8 cellular contexts compared by ENCODE assay signal in the genomic region with DNA sequence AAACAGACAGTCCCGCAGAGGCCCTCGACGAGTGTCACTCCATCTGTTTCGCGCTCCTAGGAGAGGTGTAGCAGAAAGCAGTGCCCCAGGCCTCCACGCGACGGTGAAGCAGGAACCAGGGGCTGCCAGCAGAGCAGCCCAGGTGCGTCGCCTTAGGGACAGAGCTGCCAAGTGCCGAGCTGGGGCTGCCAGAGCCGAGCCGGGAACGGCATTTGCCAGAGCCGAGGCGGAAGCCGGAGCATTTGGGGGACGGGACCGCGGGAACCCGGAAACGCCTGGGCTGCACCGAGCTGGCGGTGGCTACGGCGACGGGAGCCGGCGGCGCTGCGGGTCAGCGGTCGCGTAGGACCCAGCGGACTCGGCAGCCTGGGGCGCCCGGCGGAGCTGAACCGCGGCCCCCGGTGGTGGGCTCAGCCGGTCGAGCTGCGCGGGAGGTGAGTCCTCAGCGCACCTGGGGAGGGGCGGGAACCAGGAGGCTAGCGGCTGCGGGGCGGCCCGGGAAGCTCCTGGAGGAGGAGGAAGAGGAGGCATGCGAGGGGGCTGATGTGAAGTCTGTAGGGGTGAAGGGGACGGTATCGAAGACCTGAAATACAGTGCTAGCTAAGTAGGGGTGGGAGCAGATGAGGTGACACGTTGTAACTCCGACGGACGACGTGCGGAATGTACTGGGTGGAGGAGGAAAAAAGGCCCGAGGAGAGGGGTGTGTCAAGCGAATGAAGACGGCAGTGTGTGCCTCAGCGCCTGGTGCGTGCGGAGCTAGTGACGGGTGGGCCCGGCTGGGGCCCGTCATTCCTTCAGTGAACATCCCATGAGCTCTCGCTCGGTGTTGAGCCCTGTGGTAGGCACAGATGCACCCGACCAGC. TPM values are rescaled to one million over a fixed set of nuclear protein-coding genes. Genes with fewer than 3 reads are reported as not detected.
DNase-seq lines count a peak whose midpoint lies in the region; ATAC-seq and TF ChIP-seq lines count a peak whose summit lies in the region.

A gene (plus strand): TSS at position 268 of the 863 bp plus-strand sequence. CDS start 23,559 bp downstream, outside the sequence.

- peak within 1 kb of the TSS; percentile 79 for H3K4me3 ChIP-seq in LNCaP clone FGC (ENCODE audit: low read depth, low read length)
- peak within 1 kb of the TSS; percentile 94 for H3K4me3 ChIP-seq in osteoblast (ENCODE audit: insufficient read depth, low read length)
- peak within 1 kb of the TSS; percentile 95 for H3K4me3 ChIP-seq in thoracic aorta

- peaks cover 38% of the 10 kb centered on the region for H3K79me2 ChIP-seq in osteoblast (ENCODE audit: insufficient read depth, low read length)

- peaks cover under 1% of the 10 kb centered on the region for H3K36me3 Mint-ChIP-seq in activated naive CD4-positive, alpha-beta T cell treated with anti-CD3 and anti-CD28 coated beads, Interleukin-2, amount 10 ng/mL, durations not matched to agents 7 days and 5 days

- no peak for TF ChIP-seq CTCF in LNCaP clone FGC (IDR thresholded peaks at IDR 0.05; ENCODE audit: control insufficient read depth, extremely low read depth, insufficient read depth)
- no peak for TF ChIP-seq CTCF in osteoblast (IDR thresholded peaks at IDR 0.05; ENCODE audit: extremely low read depth, low read depth, low read length)
- no peak for TF ChIP-seq CTCF in thoracic aorta (IDR thresholded peaks at IDR 0.05)

- peak within 1 kb of the TSS; percentile 87 for H3K27ac Mint-ChIP-seq in activated naive CD4-positive, alpha-beta T cell treated with anti-CD3 and anti-CD28 coated beads, Interleukin-2, amount 10 ng/mL, durations not matched to agents 7 days and 5 days

- no peaks in the 10 kb centered on the region for H3K9me3 Mint-ChIP-seq in activated naive CD4-positive, alpha-beta T cell treated with anti-CD3 and anti-CD28 coated beads, Interleukin-2, amount 10 ng/mL, durations not matched to agents 7 days and 5 days

- H3K36me3 ChIP-seq in osteoblast (ENCODE audit: insufficient read depth, low read length) (peaks cover 3% of the 10 kb centered on the region), thoracic aorta (no peaks in the 10 kb centered on the region)

- H2AFZ ChIP-seq in osteoblast (ENCODE audit: low read length), result peak within 1 kb of the TSS; percentile 100

- H4K20me1 ChIP-seq in osteoblast (ENCODE audit: insufficient read depth, low read length), result no peaks in the 10 kb centered on the region

- peaks cover 32% of the 10 kb centered on the region for H3K4me1 Mint-ChIP-seq in activated naive CD4-positive, alpha-beta T cell treated with anti-CD3 and anti-CD28 coated beads, Interleukin-2, amount 10 ng/mL, durations not matched to agents 7 days and 5 days

- CTCF ChIA-PET in activated naive CD4-positive, alpha-beta T cell treated with anti-CD3 and anti-CD28 coated beads, Interleukin-2, amount 10 ng/mL, durations not matched to agents 7 days and 5 days (lab: Charles Lee), result no interaction called here

- H3K27me3 ChIP-seq in osteoblast (ENCODE audit: insufficient read depth, low read length) (no peaks in the 10 kb centered on the region), thoracic aorta (replicated peaks; ENCODE audit: insufficient read depth) (no peaks in the 10 kb centered on the region)

- ATAC-seq in thoracic aorta (ENCODE audit: insufficient number of reproducible peaks, low FRiP score, low read depth), result peak; percentile 87

- H3K4me3 Mint-ChIP-seq in activated naive CD4-positive, alpha-beta T cell treated with anti-CD3 and anti-CD28 coated beads, Interleukin-2, amount 10 ng/mL, durations not matched to agents 7 days and 5 days, result peak within 1 kb of the TSS; percentile 94

- H3K27me3 Mint-ChIP-seq in activated naive CD4-positive, alpha-beta T cell treated with anti-CD3 and anti-CD28 coated beads, Interleukin-2, amount 10 ng/mL, durations not matched to agents 7 days and 5 days, result no peaks in the 10 kb centered on the region

- H3K27ac ChIP-seq in osteoblast (ENCODE audit: low read depth, low read length) (peak within 1 kb of the TSS; percentile 80), thoracic aorta (peak within 1 kb of the TSS; percentile 33 to 41)

- H3K4me1 ChIP-seq in osteoblast (ENCODE audit: insufficient read depth, low read length), result peaks cover 12% of the 10 kb centered on the region
- H3K4me1 ChIP-seq in thoracic aorta (ENCODE audit: control insufficient read depth in 1 of 2, low read depth in 2 of 2), result peaks cover 10 to 18% of the 10 kb centered on the region in 2 donors

- in situ Hi-C loops in G401 (cut with HindIII; ENCODE audit: low sequenced_read_pairs), result no loop called here

- peak within 1 kb of the TSS; percentile 90 for H3K4me2 ChIP-seq in osteoblast (ENCODE audit: insufficient read depth, low read length)

- DNase-seq in G401 (ENCODE audit: low spot score) (peak; percentile 85), H4 (ENCODE audit: low spot score) (peak; percentile 53), LNCaP clone FGC (ENCODE audit: low read depth) (peak; percentile 78), SK-N-DZ (ENCODE audit: low spot score) (peak; percentile 77), glomerular visceral epithelial cell (ENCODE audit: extremely low spot score) (peak; percentile 76), osteoblast (ENCODE audit: insufficient read length, low spot score, missing footprints) (peak; percentile 95), thoracic aorta (ENCODE audit: low spot score) (no peak)
- peak; percentile 86 for DNase-seq in activated naive CD4-positive, alpha-beta T cell treated with anti-CD3 and anti-CD28 coated beads, Interleukin-2, amount 10 ng/mL, durations not matched to agents 7 days and 5 days

- no peaks in the 10 kb centered on the region for H3K9me3 ChIP-seq in osteoblast (ENCODE audit: low read depth, low read length)
- no peaks in the 10 kb centered on the region for H3K9me3 ChIP-seq in thoracic aorta

RNA-seq across cellular contexts. Expression of the gene that starts here (rescaled TPM):
- 18.6 and 28.2 TPM in 2 replicates for total RNA-seq in G401 (2014; rRNA removed; shearing (Covaris generic))
- 15.1 and 28.5 TPM in 2 replicates for total RNA-seq in H4 (2014; rRNA removed; shearing (Covaris generic))
- polyA plus RNA-seq in SK-N-DZ (2014; cell fraction: cytosol; rRNA removed), result 16.3 and 17.7 TPM in 2 replicates
- polyA plus RNA-seq in SK-N-DZ (2014; cell fraction: nucleus; rRNA removed), result 19.7 and 21.0 TPM in 2 replicates
- total RNA-seq in osteoblast (24.6 and 28.3 TPM in 2 replicates), thoracic aorta (10 to 100 TPM; 23.2 to 32.0 TPM)
